11 cellular contexts compared by ENCODE assay signal in the genomic region with DNA sequence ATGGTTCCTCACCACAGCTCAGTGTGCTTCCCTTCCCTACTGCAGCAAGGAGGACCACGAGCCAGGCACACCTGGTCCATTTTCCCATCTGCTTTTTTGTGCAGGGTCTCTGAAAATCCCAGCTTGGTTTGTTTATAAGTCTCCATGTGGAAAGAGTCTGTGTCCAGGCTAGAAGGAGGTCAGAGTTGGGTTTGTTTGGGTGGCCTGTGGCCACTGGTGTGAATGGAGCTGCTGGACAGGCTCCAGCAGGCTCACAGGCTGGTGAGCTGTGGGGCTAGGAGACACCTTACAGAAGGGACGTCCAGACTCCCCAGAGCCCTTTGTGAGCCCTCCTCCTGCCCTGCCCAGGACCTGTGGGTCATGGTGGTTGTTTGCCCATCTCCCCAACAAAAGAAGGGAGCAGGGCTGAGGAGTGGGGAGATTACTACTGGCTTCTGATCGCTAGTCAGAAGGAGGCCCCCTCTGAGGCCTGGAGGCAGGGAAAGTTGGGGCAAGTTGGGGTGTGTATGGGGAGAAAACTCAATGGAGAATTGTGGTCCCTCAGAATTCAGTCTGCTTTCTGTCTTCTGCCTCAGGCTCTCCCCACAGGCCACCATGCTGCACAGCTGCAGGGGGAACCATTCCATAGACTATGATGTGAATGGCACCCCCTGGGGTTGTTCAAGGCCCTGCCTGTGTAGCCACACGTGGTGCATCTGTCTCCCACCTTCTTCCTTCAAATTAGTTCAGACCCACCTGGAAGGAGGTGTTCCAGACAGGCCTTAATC. TPM values are rescaled to one million over a fixed set of nuclear protein-coding genes. Genes with fewer than 3 reads are reported as not detected.
DNase-seq lines count a peak whose midpoint lies in the region; ATAC-seq and TF ChIP-seq lines count a peak whose summit lies in the region.
"Had no signal": no experiment of that assay in that cellular context is flagged by ENCODE, and none has a peak within 500 bp of the region (broad histone marks: within the 10 kb centered on the region; RNA-seq: fewer than 3 reads in every experiment).

No MANE protein-coding gene starts in this region.

- no peaks in the 10 kb centered on the region for H3K27me3 ChIP-seq in neutrophil

- no peaks in the 10 kb centered on the region for H3K36me3 Mint-ChIP-seq in HFFc6 (ENCODE audit: low read depth)
- H3K36me3 Mint-ChIP-seq: CD4-positive, alpha-beta memory T cell had no signal

- no peaks in the 10 kb centered on the region for H3K9me3 Mint-ChIP-seq in HFFc6
- H3K9me3 Mint-ChIP-seq: CD4-positive, alpha-beta memory T cell had no signal

- H3K4me3 ChIP-seq in coronary artery (no peak overlapping the region), neutrophil (ENCODE audit: low read depth in 1 of 2, low read length in 1 of 2) (peak overlapping the region in 1 of 2 experiments; percentile 5)

- DNase-seq in HFFc6: no peak
- peak; percentile 73 for DNase-seq in coronary artery (ENCODE audit: low spot score)
- DNase-seq in UCSD-AML1 (lab: John Stamatoyannopoulos, UW; ENCODE audit: unreplicated experiment): no peak
- DNase-seq in NCI-H2029 (lab: John Stamatoyannopoulos, UW): no peak
- no peak for DNase-seq in middle frontal gyrus (ENCODE audit: extremely low spot score, low spot score)
- DNase-seq: activated CD4-positive, CD25-positive, alpha-beta regulatory T cell; CD4-positive, alpha-beta memory T cell had no signal

- no peak for ATAC-seq in HG02970 (IDR thresholded peaks at IDR 0.05; ENCODE audit: low FRiP score, unreplicated experiment)

- H3K9me3 ChIP-seq in neutrophil: no peaks in the 10 kb centered on the region

- H3K27ac ChIP-seq in 22Rv1: 0 out of 2 replicates have a peak overlapping the region, but pooled peaks have one; percentile 4
- peak overlapping the region; percentile 81 to 92 for H3K27ac ChIP-seq in coronary artery
- peak overlapping the region; percentile 64 for H3K27ac ChIP-seq in neutrophil

- no peaks in the 10 kb centered on the region for H3K36me3 ChIP-seq in neutrophil

- peaks cover 95 to 97% of the 10 kb centered on the region in 2 experiments for H3K4me1 ChIP-seq in neutrophil (ENCODE audit: control insufficient read depth in 1 of 2, insufficient read depth in 1 of 2, low read depth in 1 of 2, low read length in 1 of 2)

- H3K27me3 Mint-ChIP-seq in HFFc6 (ENCODE audit: insufficient read depth): no peaks in the 10 kb centered on the region; the same call in none of the 2 replicates
- H3K27me3 Mint-ChIP-seq: CD4-positive, alpha-beta memory T cell had no signal

- peak overlapping the region; percentile 38 for H3K27ac Mint-ChIP-seq in HFFc6

- no peak for TF ChIP-seq CTCF in 22Rv1 (IDR thresholded peaks at IDR 0.05)
- TF ChIP-seq CTCF in HFFc6 (IDR thresholded peaks at IDR 0.05): no peak
- no peak for TF ChIP-seq CTCF in coronary artery (IDR thresholded peaks at IDR 0.05)
- TF ChIP-seq CTCF in neutrophil (IDR thresholded peaks at IDR 0.05): no peak

- no peaks in the 10 kb centered on the region; the same call in 1 of the 2 replicates for H3K4me1 Mint-ChIP-seq in HFFc6 (ENCODE audit: low read depth)

- no peak overlapping the region; the same call in 1 of the 2 replicates for H3K4me3 Mint-ChIP-seq in HFFc6
- H3K4me3 Mint-ChIP-seq: CD4-positive, alpha-beta memory T cell had no signal

RNA-seq across cellular contexts. Expression of a gene that starts 4.1 kb away (rescaled TPM):
- total RNA-seq in HFFc6 (2021; fragmentation: NEBNext Ultra II Directional; extraction: Animal tissue kit (Norgen Biotek cat#: 25700)): 10 to 100 TPM; 27.1 to 32.2 (median 28.8) TPM

RNA-seq across cellular contexts. Expression of a gene that starts 25.4 kb away (rescaled TPM):
- total RNA-seq in HFFc6 (2021; fragmentation: NEBNext Ultra II Directional; extraction: Animal tissue kit (Norgen Biotek cat#: 25700)): 10 to 100 TPM; 16.9 to 36.0 (median 31.5) TPM

RNA-seq across cellular contexts. Expression of a gene that starts 51.5 kb away (rescaled TPM):
- 1 to 10 TPM in 2 of 6 experiments, under 1 TPM in 4; 0.36 to 1.4 (median 0.81) TPM for total RNA-seq in HFFc6 (2021; fragmentation: NEBNext Ultra II Directional; extraction: Animal tissue kit (Norgen Biotek cat#: 25700))
- total RNA-seq: CD4-positive, alpha-beta memory T cell; kidney epithelial cell had no signal

Comparison
In these comparisons a context has a peak if more than half of its experiments do, and no peak if none do; other contexts are left out.
1. H3K27ac ChIP-seq: peak in every context shown above with its lines; median percentile 86 in coronary artery; 64 in neutrophil; 4 in 22Rv1.